ENCODE assay signal across 9 cellular contexts in genomic region chr2:41966431-41966893, GRCh38.
DNase-seq lines count a peak whose midpoint lies in the region; ATAC-seq and TF ChIP-seq lines count a peak whose summit lies in the region.
"Had no signal": no experiment of that assay in that cellular context is flagged by ENCODE, and none has a peak within 500 bp of the region (broad histone marks: within the 10 kb centered on the region; RNA-seq: fewer than 3 reads in every experiment).

No MANE protein-coding gene starts in this region.

- no peaks in the 10 kb centered on the region for H3K36me3 ChIP-seq in subcutaneous abdominal adipose tissue (ENCODE audit: control insufficient read depth in 5 of 5, insufficient read depth in 5 of 5, low read length in 5 of 5)

- intact Hi-C loops in MCF 10A (cut with micrococcal nuclease) = no loop called here

- H3K27me3 Mint-ChIP-seq in MCF 10A (ENCODE audit: insufficient read depth, unreplicated experiment) = peaks cover 38% of the 10 kb centered on the region

- no peaks in the 10 kb centered on the region for H3K9me3 ChIP-seq in subcutaneous abdominal adipose tissue (ENCODE audit: control insufficient read depth in 5 of 5, low read length in 5 of 5)

- H3K4me3 Mint-ChIP-seq in MCF 10A (ENCODE audit: unreplicated experiment) = no peak overlapping the region

- H3K27ac Mint-ChIP-seq in MCF 10A (ENCODE audit: low read depth, unreplicated experiment) = no peak overlapping the region

- peak overlapping the region in 1 of 5 donors; percentile 19 for H3K4me3 ChIP-seq in subcutaneous abdominal adipose tissue (ENCODE audit: low read depth in 1 of 5, low read length in 5 of 5)

- DNase-seq in HT1080 (ENCODE audit: low read depth) = peak; percentile 84
- DNase-seq in MCF 10A (ENCODE audit: unreplicated experiment) = peak; percentile 95
- peak; percentile 95 for DNase-seq in kidney tubule cell (ENCODE audit: low spot score)
- no peak for DNase-seq in NCI-H1694 (lab: John Stamatoyannopoulos, UW)
- DNase-seq in NCI-H446 (lab: John Stamatoyannopoulos, UW) = no peak
- DNase-seq: activated gamma-delta T cell had no signal

- H3K4me1 ChIP-seq in subcutaneous abdominal adipose tissue (ENCODE audit: control insufficient read depth in 5 of 5, insufficient read depth in 5 of 5, low read length in 5 of 5) = peaks cover 34 to 64% (median 59%) of the 10 kb centered on the region in 5 donors

- H3K9me3 Mint-ChIP-seq in MCF 10A (ENCODE audit: unreplicated experiment) = no peaks in the 10 kb centered on the region

- H3K4me1 Mint-ChIP-seq in MCF 10A (ENCODE audit: insufficient read depth, unreplicated experiment) = peaks cover 22% of the 10 kb centered on the region

- H3K36me3 Mint-ChIP-seq in MCF 10A (ENCODE audit: insufficient read depth, unreplicated experiment) = peaks cover 5% of the 10 kb centered on the region

- no peak for ATAC-seq in GM18502 (IDR thresholded peaks at IDR 0.05; ENCODE audit: poor library complexity, unreplicated experiment)
- ATAC-seq in GM19035 (IDR thresholded peaks at IDR 0.05; ENCODE audit: unreplicated experiment) = no peak

- peak overlapping the region in 4 of 5 donors; percentile 49 to 88 (median 74) for H3K9ac ChIP-seq in subcutaneous abdominal adipose tissue (ENCODE audit: low read length in 5 of 5)

- H3K27me3 ChIP-seq in subcutaneous abdominal adipose tissue (ENCODE audit: control insufficient read depth in 5 of 5, insufficient read depth in 4 of 5, low read length in 5 of 5) = peaks cover 0 to 2% (median 0%) of the 10 kb centered on the region in 5 donors

- BruUV-seq in MCF 10A (replicated peaks; lab: Mats Ljungman, UMichigan) = no TSS peak

- no peak for TF ChIP-seq CTCF in MCF 10A (IDR thresholded peaks at IDR 0.05; ENCODE audit: unreplicated experiment)

- POLR2A ChIA-PET in MCF 10A (lab: Yijun Ruan, JAX) = interaction anchor here (0.7 to 1.6 kb wide), 4 partner anchors 9 to 116 kb away, joined by 3 to 5 read pairs (median 4); no protein-coding TSS in a partner anchor

- CTCF ChIA-PET in MCF 10A (lab: Yijun Ruan, JAX) = interaction anchor here (1.1 kb wide), 1 partner anchor 9 kb away, joined by 3 read pairs; no protein-coding TSS in a partner anchor

- H3K27ac ChIP-seq in subcutaneous abdominal adipose tissue (ENCODE audit: low read depth, low read length) = peak overlapping the region; percentile 99

Comparison
In these comparisons a context has a peak if more than half of its experiments do, and no peak if none do; other contexts are left out.
1. DNase-seq: peak in HT1080 (single experiment), MCF 10A (single experiment) and kidney tubule cell (single experiment); none in NCI-H1694 (single experiment) and NCI-H446 (0 of 2).